In the genomic region with DNA sequence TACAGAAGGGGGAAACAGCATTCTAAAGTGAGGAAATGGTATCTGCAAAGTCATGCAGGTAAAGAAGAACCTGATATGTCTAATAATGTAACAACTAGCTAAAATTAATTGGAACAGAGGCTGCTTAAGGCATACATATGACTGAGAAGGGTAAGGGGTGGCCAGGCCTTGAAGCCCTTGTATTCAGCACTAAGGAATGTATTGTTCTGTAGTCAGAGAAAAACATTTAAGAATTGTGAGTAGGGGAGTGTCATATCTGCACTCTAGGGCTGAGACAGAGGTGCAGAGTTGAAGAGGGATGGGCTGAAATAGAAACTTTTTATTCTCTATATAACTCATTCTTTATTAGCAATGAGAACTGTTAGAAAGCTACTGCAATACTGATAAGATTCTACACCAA, we compare ENCODE assay signal across 28 cellular contexts.
"Had no signal": no experiment of that assay in that cellular context is flagged by ENCODE, and none has a peak within 500 bp of the region (broad histone marks: within the 10 kb centered on the region; RNA-seq: fewer than 3 reads in every experiment).

No MANE protein-coding gene starts in this region.

- H3K27me3 ChIP-seq: neural progenitor cell, neutrophil, right lobe of liver, stomach, testis, thyroid gland had no signal

- H3K27me3 Mint-ChIP-seq: stimulated activated naive B cell treated with anti-CD40 and anti-IgM and Interleukin-4, amounts not matched to agents 10 μg/mL and 1 μg/mL and 100 μg/mL, for 72 hours had no signal

- H3K27ac Mint-ChIP-seq: mesothelial cell of epicardium; natural killer cell; nephron progenitor cell; neural progenitor cell; stimulated activated naive B cell treated with anti-CD40 and anti-IgM and Interleukin-4, amounts not matched to agents 10 μg/mL and 1 μg/mL and 100 μg/mL, for 72 hours had no signal

- H3K36me3 ChIP-seq: lower lobe of right lung, neural progenitor cell, neutrophil, right lobe of liver, stomach, thyroid gland, uterus had no signal

- H3K9me3 ChIP-seq: lower lobe of right lung, neutrophil, right lobe of liver, testis, thyroid gland, uterus had no signal

- ATAC-seq: left cardiac atrium; left lobe of liver; lower lobe of right lung; natural killer cell; psoas muscle; right lobe of liver; stimulated activated naive B cell treated with anti-CD40 and anti-IgM and Interleukin-4, amounts not matched to agents 10 μg/mL and 1 μg/mL and 100 μg/mL, for 72 hours; stimulated activated naive CD8-positive, alpha-beta T cell treated with anti-CD3 and anti-CD28 coated beads, Interleukin-15, Interleukin-2, amounts not matched to agents 100 U/mL and 50 U/mL, for 24 hours had no signal

- H3K9ac ChIP-seq: neural progenitor cell, parathyroid adenoma had no signal

- H3K4me3 Mint-ChIP-seq: mesothelial cell of epicardium; naive B cell; natural killer cell; nephron progenitor cell; neural progenitor cell; stimulated activated naive B cell treated with anti-CD40 and anti-IgM and Interleukin-4, amounts not matched to agents 10 μg/mL and 1 μg/mL and 100 μg/mL, for 72 hours had no signal

- H3K36me3 Mint-ChIP-seq: mesothelial cell of epicardium; naive B cell; natural killer cell; neural progenitor cell; stimulated activated naive B cell treated with anti-CD40 and anti-IgM and Interleukin-4, amounts not matched to agents 10 μg/mL and 1 μg/mL and 100 μg/mL, for 72 hours had no signal

- H3K4me3 ChIP-seq: lower lobe of right lung, neural progenitor cell, psoas muscle, right lobe of liver, stomach, testis, thyroid gland, uterus had no signal

- H3K4me1 Mint-ChIP-seq: mesothelial cell of epicardium; naive B cell; natural killer cell; nephron progenitor cell; neural progenitor cell; stimulated activated naive B cell treated with anti-CD40 and anti-IgM and Interleukin-4, amounts not matched to agents 10 μg/mL and 1 μg/mL and 100 μg/mL, for 72 hours had no signal

- H3K4me2 ChIP-seq: neural progenitor cell had no signal

- DNase-seq: hippocampal formation; kidney glomerular epithelial cell; left cardiac atrium; lower lobe of right lung; mammary epithelial cell; mesenchymal stem cell; naive B cell; natural killer cell; nephron progenitor cell; occipital lobe; psoas muscle; right lobe of liver; stimulated activated CD4-positive, alpha-beta T cell treated with anti-CD3 and anti-CD28 coated beads, Interleukin-12 subunit alpha, Interleukin-12 subunit beta, amount 100 ng/mL, for 4 hours; stimulated activated CD4-positive, alpha-beta T cell treated with anti-CD3 and anti-CD28 coated beads, Interleukin-15, amount 100 ng/mL, for 24 hours; stimulated activated CD4-positive, alpha-beta T cell treated with anti-CD3 and anti-CD28 coated beads, Interleukin-2, amount 100 ng/mL, for 24 hours; stimulated activated CD4-positive, alpha-beta T cell treated with anti-CD3 and anti-CD28 coated beads, Interleukin-4, amount 100 ng/mL, for 1 hour; stimulated activated naive B cell treated with anti-CD40 and anti-IgM and Interleukin-4, amounts not matched to agents 10 μg/mL and 1 μg/mL and 100 μg/mL, for 72 hours; stimulated activated naive CD8-positive, alpha-beta T cell treated with anti-CD3 and anti-CD28 coated beads, Interleukin-15, Interleukin-2, amounts not matched to agents 100 U/mL and 50 U/mL, for 24 hours; stomach; testis; thyroid gland; trophoblast cell; uterus had no signal

- H3K9me3 Mint-ChIP-seq: natural killer cell; nephron progenitor cell; neural progenitor cell; stimulated activated naive B cell treated with anti-CD40 and anti-IgM and Interleukin-4, amounts not matched to agents 10 μg/mL and 1 μg/mL and 100 μg/mL, for 72 hours had no signal

- H2AFZ ChIP-seq: neural progenitor cell, parathyroid adenoma had no signal

- H3K4me1 ChIP-seq: lower lobe of right lung, neural progenitor cell, parathyroid adenoma, psoas muscle, right lobe of liver, stomach, testis, uterus had no signal

- H3K27ac ChIP-seq: lower lobe of right lung, neural progenitor cell, neutrophil, parathyroid adenoma, psoas muscle, right lobe of liver, stomach, testis, thyroid gland, uterus had no signal
